15 cellular contexts compared by ENCODE assay signal in the genomic region with DNA sequence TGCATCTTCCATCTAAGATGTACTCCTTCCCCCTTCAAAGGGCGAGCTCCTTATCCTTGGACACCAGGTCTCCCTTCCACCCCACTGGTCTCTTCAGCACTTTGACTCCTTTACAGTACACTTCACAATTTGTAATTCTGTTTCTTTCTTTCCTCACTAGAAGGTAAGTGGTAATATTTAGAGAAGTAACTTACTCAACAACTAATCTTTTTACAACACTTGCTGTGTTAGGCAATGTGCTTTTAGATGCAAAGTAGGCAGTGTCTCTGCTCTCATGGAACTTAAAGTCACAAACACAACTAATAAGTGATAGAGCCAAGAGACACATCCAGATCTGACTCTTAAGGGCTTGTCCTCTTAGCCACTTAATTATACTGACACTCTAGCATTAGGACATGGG. TPM values are rescaled to one million over a fixed set of nuclear protein-coding genes. Genes with fewer than 3 reads are reported as not detected.
DNase-seq lines count a peak whose midpoint lies in the region; ATAC-seq, FAIRE-seq and TF ChIP-seq lines count a peak whose summit lies in the region.
"Had no signal": no experiment of that assay in that cellular context is flagged by ENCODE, and none has a peak within 500 bp of the region (broad histone marks: within the 10 kb centered on the region; RNA-seq: fewer than 3 reads in every experiment).

No MANE protein-coding gene starts in this region.

- H3K14ac ChIP-seq in H1 (ENCODE audit: insufficient read length): no peak overlapping the region

- H3K4me1 ChIP-seq in H1 (replicated peaks in 1 of 4; ENCODE audit: control insufficient read depth in 3 of 4, insufficient read depth in 4 of 4, low read length in 3 of 4): peaks cover 0 to 18% (median 14%) of the 10 kb centered on the region in 4 experiments

- H3K9me3 ChIP-seq in CD4-positive, alpha-beta T cell (ENCODE audit: control insufficient read depth, low read length): no peaks in the 10 kb centered on the region
- H3K9me3 ChIP-seq in H1 (ENCODE audit: insufficient read depth in 2 of 2, low read depth in 1 of 2, low read length in 1 of 2): no peaks in the 10 kb centered on the region
- H3K9me3 ChIP-seq: SK-N-SH had no signal

- H3K4me3 Mint-ChIP-seq in CD4-positive, alpha-beta T cell: peak overlapping the region; percentile 7
- no peak overlapping the region for H3K4me3 Mint-ChIP-seq in nephron progenitor cell
- H3K4me3 Mint-ChIP-seq: activated naive CD4-positive, alpha-beta T cell treated with anti-CD3 and anti-CD28 coated beads for 36 hours had no signal

- no peak overlapping the region for H3K9ac ChIP-seq in H1 (replicated peaks in 1 of 4; ENCODE audit: extremely low read depth in 1 of 4, low read depth in 3 of 4, low read length in 3 of 4)
- H3K9ac ChIP-seq: SK-N-SH had no signal

- no peak overlapping the region for H3K56ac ChIP-seq in H1 (replicated peaks; ENCODE audit: insufficient read length, low read depth, low read length)

- H3K27me3 ChIP-seq in CD4-positive, alpha-beta T cell (ENCODE audit: control insufficient read depth, insufficient read depth, low read length): no peaks in the 10 kb centered on the region
- H3K27me3 ChIP-seq in H1 (replicated peaks in 1 of 4; ENCODE audit: control insufficient read depth in 3 of 4, extremely low read depth in 1 of 4, insufficient read depth in 3 of 4, low read length in 3 of 4): no peaks in the 10 kb centered on the region

- H3K9me3 Mint-ChIP-seq in CD4-positive, alpha-beta T cell: no peaks in the 10 kb centered on the region
- H3K9me3 Mint-ChIP-seq in nephron progenitor cell: peaks cover 18% of the 10 kb centered on the region
- H3K9me3 Mint-ChIP-seq: activated naive CD4-positive, alpha-beta T cell treated with anti-CD3 and anti-CD28 coated beads for 36 hours had no signal

- TF ChIP-seq EP300 in H1 (IDR thresholded peaks at IDR 0.05; ENCODE audit: borderline replicate concordance in 1 of 2, low read depth in 2 of 2, low read length in 2 of 2): no peak

- peaks cover 53 to 100% of the 10 kb centered on the region in 2 experiments for H3K79me2 ChIP-seq in H1 (ENCODE audit: control insufficient read depth in 1 of 2, insufficient read depth in 2 of 2, low read length in 2 of 2)

- H3K18ac ChIP-seq in H1 (ENCODE audit: extremely low read depth, low read length): 0 out of 2 replicates have a peak overlapping the region, but pooled peaks have one; percentile 11

- H3K36me3 ChIP-seq in H1 (ENCODE audit: control insufficient read depth in 2 of 4, insufficient read depth in 4 of 4, low read length in 3 of 4): no peaks in the 10 kb centered on the region

- no peak overlapping the region for H2BK20ac ChIP-seq in H1 (ENCODE audit: low read length)

- H4K8ac ChIP-seq in H1 (ENCODE audit: extremely low read depth, insufficient read depth, low read length): no peak overlapping the region

- H4K20me1 ChIP-seq in H1 (replicated peaks in 1 of 2; ENCODE audit: control insufficient read depth in 1 of 2, insufficient read depth in 2 of 2, low read length in 2 of 2): peaks cover 12 to 16% of the 10 kb centered on the region in 2 experiments

- no peak for TF ChIP-seq RAD21 in H1 (IDR thresholded peaks at IDR 0.05 in 1 of 2, conservative IDR thresholded peaks at IDR 0.05 in 1 of 2; ENCODE audit: low read depth in 2 of 2, low read length in 2 of 2)

- peak overlapping the region; percentile 23 to 34; a peak in 3 of 4 replicates for H3K4me2 ChIP-seq in H1 (ENCODE audit: insufficient read depth in 1 of 2, low read depth in 2 of 2, low read length in 2 of 2)
- H3K4me2 ChIP-seq: SK-N-SH had no signal

- H3K23me2 ChIP-seq in H1 (ENCODE audit: low read depth, low read length): peaks cover 2% of the 10 kb centered on the region

- no peak overlapping the region for H3K27ac ChIP-seq in CD4-positive, alpha-beta T cell (ENCODE audit: low read depth, low read length)
- no peak overlapping the region for H3K27ac ChIP-seq in H1 (ENCODE audit: low read depth, low read length)

- H3K27ac Mint-ChIP-seq in CD4-positive, alpha-beta T cell: peak overlapping the region; percentile 1
- H3K27ac Mint-ChIP-seq in nephron progenitor cell: peak overlapping the region; percentile 81
- H3K27ac Mint-ChIP-seq: activated naive CD4-positive, alpha-beta T cell treated with anti-CD3 and anti-CD28 coated beads for 36 hours had no signal

- 71% methylated on average over 1 of the region's 1 CpG; no CpG with 5 or more reads in 1 of the 2 experiments for WGBS in H1 (ENCODE audit: extremely low coverage in 1 of 2, insufficient coverage in 1 of 2, insufficient read length in 1 of 2, insufficient replicate concordance in 2 of 2, low coverage in 1 of 2, low lambda C conversion rate in 2 of 2, missing lambda C conversion rate in 1 of 2), 2 experiments

- H3K79me1 ChIP-seq in H1 (ENCODE audit: low read depth, low read length): peaks cover 3% of the 10 kb centered on the region

- FAIRE-seq in H1 (lab: Jason Lieb, UNC): no peak

- H2AK5ac ChIP-seq in H1 (ENCODE audit: low read depth, low read length): 0 out of 2 replicates have a peak overlapping the region, but pooled peaks have one; percentile 40

- no peak overlapping the region for H2BK12ac ChIP-seq in H1 (ENCODE audit: low read depth, low read length)

- intact Hi-C loops in CD4-positive, alpha-beta T cell (cut with DNase I, micrococcal nuclease): no loop called here

- H4K91ac ChIP-seq in H1 (replicated peaks; ENCODE audit: insufficient read length, low read length): no peak overlapping the region

- H3K4ac ChIP-seq in H1 (replicated peaks; ENCODE audit: insufficient read length, low read depth, low read length): no peak overlapping the region

- H2BK15ac ChIP-seq in H1 (ENCODE audit: low read length): no peak overlapping the region

- no peak overlapping the region for H4K5ac ChIP-seq in H1 (ENCODE audit: insufficient read length, low read depth, low read length)

- H3K4me3 ChIP-seq in H1 (ENCODE audit: extremely low read depth in 1 of 4, insufficient read depth in 2 of 4, low read depth in 3 of 4, low read length in 4 of 4): peak overlapping the region in 1 of 4 experiments; percentile 9; a peak in 1 of 8 replicates

- DNase-seq in CD4-positive, alpha-beta T cell: no peak
- DNase-seq in NOMO-1 treated with DMSO at 0.1 percent for 48 hours (lab: John Stamatoyannopoulos, UW; ENCODE audit: unreplicated experiment): peak; percentile 91
- no peak for DNase-seq in H1 (ENCODE audit: low read depth in 1 of 2, low spot score in 2 of 2)
- no peak for DNase-seq in nephron progenitor cell
- DNase-seq in activated T-cell treated with anti-CD3 and anti-CD28 coated beads for 4 hours: no peak
- DNase-seq in SHP77 treated with DMSO at 0.1 percent for 48 hours (lab: John Stamatoyannopoulos, UW): no peak
- no peak for DNase-seq in medulla oblongata (ENCODE audit: extremely low spot score)
- DNase-seq in DMS114 treated with DMSO at 0.1 percent for 48 hours (lab: John Stamatoyannopoulos, UW; ENCODE audit: unreplicated experiment): no peak
- DNase-seq: activated CD4-positive, alpha-beta T cell treated with anti-CD3 and anti-CD28 coated beads, Interleukin-2, amount 50 U/mL, for 4 hours; left colon; NCI-H510A treated with DMSO at 0.1 percent for 48 hours; SK-N-SH; stimulated activated CD4-positive, alpha-beta T cell treated with anti-CD3 and anti-CD28 coated beads, Interleukin-2, amount 100 ng/mL, for 48 hours; stimulated activated naive CD4-positive, alpha-beta T cell treated with Interleukin-2 at 50 U/mL for 16 hours had no signal

- no peak for TF ChIP-seq POLR2A in H1 (IDR thresholded peaks at IDR 0.05; ENCODE audit: control extremely low read depth in 1 of 2, low read depth in 2 of 2, low read length in 2 of 2)

- TF ChIP-seq CTCF in CD4-positive, alpha-beta T cell (IDR thresholded peaks at IDR 0.05): no peak
- TF ChIP-seq CTCF in H1 (IDR thresholded peaks at IDR 0.05; ENCODE audit: control extremely low read depth in 1 of 3, insufficient read depth in 1 of 3, low read depth in 1 of 3, low read length in 3 of 3) (no peak), nephron progenitor cell (IDR thresholded peaks at IDR 0.05) (no peak)

- H2BK5ac ChIP-seq in H1 (ENCODE audit: low read depth, low read length): no peak overlapping the region

- no peak overlapping the region for H3K23ac ChIP-seq in H1 (ENCODE audit: insufficient read length)

- H3K4me1 Mint-ChIP-seq in CD4-positive, alpha-beta T cell (ENCODE audit: low read depth): peaks cover 53% of the 10 kb centered on the region
- H3K4me1 Mint-ChIP-seq in nephron progenitor cell: peaks cover 57% of the 10 kb centered on the region

- ATAC-seq in CD4-positive, alpha-beta T cell (ENCODE audit: poor library complexity): no peak
- ATAC-seq: left colon had no signal

- POLR2A ChIA-PET in CD4-positive, alpha-beta T cell (lab: Charles Lee): interaction anchor here (0.7 to 2.5 kb wide), 2 partner anchors 10 to 13 kb away, joined by 3 to 18 read pairs; no protein-coding TSS in a partner anchor
- POLR2A ChIA-PET in H1 (lab: Charles Lee; ENCODE audit: partially characterized antibody): interaction anchor here (0.9 to 11.9 kb wide), 3 partner anchors 8 to 17 kb away, joined by 3 to 156 read pairs (median 52); a partner anchor contains a TSS

- H2BK120ac ChIP-seq in H1 (replicated peaks; ENCODE audit: low read depth, low read length): no peak overlapping the region

- no peak overlapping the region for H2AFZ ChIP-seq in H1 (ENCODE audit: low read length)

- H3K36me3 Mint-ChIP-seq in CD4-positive, alpha-beta T cell (ENCODE audit: low read depth): peaks cover 1% of the 10 kb centered on the region
- peaks cover 33% of the 10 kb centered on the region for H3K36me3 Mint-ChIP-seq in nephron progenitor cell (ENCODE audit: low read depth)

- no peaks in the 10 kb centered on the region for H3K27me3 Mint-ChIP-seq in CD4-positive, alpha-beta T cell
- H3K27me3 Mint-ChIP-seq in nephron progenitor cell (ENCODE audit: low read depth, poor library complexity): no peaks in the 10 kb centered on the region

- CTCF ChIA-PET in CD4-positive, alpha-beta T cell (lab: Charles Lee): no interaction called here
- CTCF ChIA-PET in H1 (lab: Charles Lee; ENCODE audit: partially characterized antibody): interaction anchor here (1.9 kb wide), 1 partner anchor 45 kb away, joined by 5 read pairs; no protein-coding TSS in a partner anchor

TF ChIP-seq in H1, 55 proteins besides CTCF, POLR2A, EP300 and RAD21 (continues in another document):
- TF ChIP-seq RNF2 (IDR thresholded peaks at IDR 0.05; ENCODE audit: borderline replicate concordance, low read depth, low read length, missing control alignments, poor library complexity, severe bottlenecking): no peak
- no peak for TF ChIP-seq JUND (IDR thresholded peaks at IDR 0.05; ENCODE audit: low read length)

RNA-seq across cellular contexts. Expression of a gene that starts 6.4 kb away (rescaled TPM):
- total RNA-seq in CD4-positive, alpha-beta T cell: 10 to 100 TPM; 40.9 to 43.0 TPM
- 33.3 and 33.9 TPM in 2 replicates for total RNA-seq in H1 (2021; fragmentation: NEBNext Ultra II Directional; extraction: Animal tissue kit (Norgen Biotek cat#: 25700))
- polyA plus RNA-seq in H1 (2011; rRNA removed): 19.5 and 21.3 TPM in 2 replicates
- 27.5 TPM for polyA plus RNA-seq in H1 (2011; cell fraction: cytosol; rRNA removed)
- 17.5 TPM for polyA plus RNA-seq in H1 (2011; cell fraction: nucleus; rRNA removed)
- polyA plus RNA-seq in H1 (2012, experiment 1 of 2): 20.8 to 28.2 TPM (median 23.3 TPM) in 4 replicates
- polyA plus RNA-seq in H1 (2012, experiment 2 of 2): 4.0 TPM
- 22.2 TPM for polyA plus RNA-seq in H1 (2013, experiment 1 of 2)
- 20.8 TPM for polyA plus RNA-seq in H1 (2013, experiment 2 of 2)
- 43.7 and 54.2 TPM in 2 replicates for polyA minus RNA-seq in H1 (2011; rRNA and poly(A)+ RNA removed)
- 35.7 TPM for polyA minus RNA-seq in H1 (2011; cell fraction: cytosol; rRNA and poly(A)+ RNA removed)
- polyA minus RNA-seq in H1 (2011; cell fraction: nucleus; rRNA and poly(A)+ RNA removed): 48.2 TPM
